Comparison of ENCODE assay signal across 19 cellular contexts in genomic region chr3:189772584-189772983, GRCh38.
A peak's percentile ranks its signal among the peaks of the same experiment; 100 is the strongest.
DNase-seq lines count a peak whose midpoint lies in the region; ATAC-seq and TF ChIP-seq lines count a peak whose summit lies in the region.
"Had no signal": no experiment of that assay in that cellular context is flagged by ENCODE, and none has a peak within 500 bp of the region (broad histone marks: within the 10 kb centered on the region; RNA-seq: fewer than 3 reads in every experiment).

No MANE protein-coding gene starts in this region.

- H3K79me1 ChIP-seq in trophoblast cell (ENCODE audit: low read length): no peaks in the 10 kb centered on the region

- H3K4me2 ChIP-seq in trophoblast cell (ENCODE audit: low read length): no peak overlapping the region
- H3K4me2 ChIP-seq: BLaER1 treated with 17β-estradiol and CSF1 and Interleukin-3, amounts not matched to agents 10 nM and 100 nM had no signal

- no peak overlapping the region for H3K4ac ChIP-seq in trophoblast cell (ENCODE audit: low read depth, low read length)

- no peak for TF ChIP-seq POLR2A in esophagus squamous epithelium (IDR thresholded peaks at IDR 0.05)

- no peak overlapping the region for H2AFZ ChIP-seq in trophoblast cell (ENCODE audit: insufficient read depth, low read length, poor library complexity)

- no peak overlapping the region for H3K23ac ChIP-seq in trophoblast cell (ENCODE audit: low read length)

- TF ChIP-seq CTCF in AG10803 (conservative IDR thresholded peaks at IDR 0.05; ENCODE audit: low read length) (no peak), esophagus squamous epithelium (IDR thresholded peaks at IDR 0.05) (no peak)

- no peak for ATAC-seq in GM19035 (IDR thresholded peaks at IDR 0.05; ENCODE audit: unreplicated experiment)
- no peak for ATAC-seq in stimulated activated naive B cell treated with anti-CD40 and anti-IgM and Interleukin-4, amounts not matched to agents 10 μg/mL and 1 μg/mL and 100 μg/mL, for 72 hours (replicated peaks)
- ATAC-seq: activated naive CD8-positive, alpha-beta T cell treated with anti-CD3 and anti-CD28 coated beads, Interleukin-2, amount 50 U/mL, for 24 hours; left ventricle myocardium superior; naive thymus-derived CD4-positive, alpha-beta T cell had no signal

- H3K9ac ChIP-seq in trophoblast cell (ENCODE audit: low read length): no peak overlapping the region
- H3K9ac ChIP-seq: BLaER1 treated with 17β-estradiol and CSF1 and Interleukin-3, amounts not matched to agents 10 nM and 100 nM had no signal

- no peak overlapping the region for H2BK120ac ChIP-seq in trophoblast cell (ENCODE audit: insufficient read depth, low read length, poor library complexity)

- H3K27ac ChIP-seq in esophagus squamous epithelium (peak overlapping the region in 3 of 4 donors; percentile 1 to 23 (median 15)), trophoblast cell (ENCODE audit: low read depth, low read length) (peak overlapping the region; percentile 57)
- H3K27ac ChIP-seq: BLaER1 treated with 17β-estradiol and CSF1 and Interleukin-3, amounts not matched to agents 10 nM and 100 nM; thoracic aorta had no signal

- no peaks in the 10 kb centered on the region for H3K79me2 ChIP-seq in trophoblast cell (ENCODE audit: control insufficient read depth, insufficient read depth, low read length, poor library complexity)

- H3K27me3 Mint-ChIP-seq in stimulated activated naive B cell treated with anti-CD40 and anti-IgM and Interleukin-4, amounts not matched to agents 10 μg/mL and 1 μg/mL and 100 μg/mL, for 72 hours: no peaks in the 10 kb centered on the region
- H3K27me3 Mint-ChIP-seq: activated CD4-positive, alpha-beta memory T cell treated with anti-CD3 and anti-CD28 coated beads, Interleukin-2, amount 10 ng/mL, durations not matched to agents 7 days and 5 days; activated naive CD8-positive, alpha-beta T cell treated with anti-CD3 and anti-CD28 coated beads, Interleukin-2, amount 50 U/mL, for 24 hours had no signal

- H3K4me1 ChIP-seq in esophagus squamous epithelium (peaks cover 0 to 20% (median 6%) of the 10 kb centered on the region in 3 donors), trophoblast cell (ENCODE audit: control insufficient read depth in 1 of 2, insufficient read depth in 2 of 2, low read length in 2 of 2) (peaks cover 0 to 4% of the 10 kb centered on the region in 2 experiments)

- no peak overlapping the region for H3K18ac ChIP-seq in trophoblast cell (ENCODE audit: low read length)

- intact Hi-C loops in esophagus squamous epithelium (cut with DNase I): no loop called here

- no peak overlapping the region for H3K14ac ChIP-seq in trophoblast cell (ENCODE audit: low read length)

- H3K4me3 Mint-ChIP-seq in stimulated activated naive B cell treated with anti-CD40 and anti-IgM and Interleukin-4, amounts not matched to agents 10 μg/mL and 1 μg/mL and 100 μg/mL, for 72 hours: no peak overlapping the region
- H3K4me3 Mint-ChIP-seq: activated CD4-positive, alpha-beta memory T cell treated with anti-CD3 and anti-CD28 coated beads, Interleukin-2, amount 10 ng/mL, durations not matched to agents 7 days and 5 days; activated naive CD8-positive, alpha-beta T cell treated with anti-CD3 and anti-CD28 coated beads, Interleukin-2, amount 50 U/mL, for 24 hours; naive thymus-derived CD4-positive, alpha-beta T cell had no signal

- DNase-seq in AG10803 (ENCODE audit: low read depth) (peak; percentile 27), NCI-H226 (peak; percentile 52), esophagus squamous epithelium (lab: John Stamatoyannopoulos, UW) (no peak), trophoblast cell (peak; percentile 30 to 60), HuH-7.5 (ENCODE audit: low spot score) (no peak)
- no peak for DNase-seq in activated effector memory CD4-positive, alpha-beta T cell treated with Interleukin-2 at 50 U/mL for 16 hours
- no peak for DNase-seq in stimulated activated naive B cell treated with anti-CD40 and anti-IgM and Interleukin-4, amounts not matched to agents 10 μg/mL and 1 μg/mL and 100 μg/mL, for 72 hours
- DNase-seq: activated CD4-positive, alpha-beta memory T cell treated with anti-CD3 and anti-CD28 coated beads, Interleukin-2, amount 10 ng/mL, durations not matched to agents 7 days and 5 days; activated naive CD8-positive, alpha-beta T cell treated with anti-CD3 and anti-CD28 coated beads, Interleukin-2, amount 50 U/mL, for 24 hours; left ventricle myocardium superior; naive thymus-derived CD4-positive, alpha-beta T cell; NCI-H1048; SIG-M5; stimulated activated CD4-positive, alpha-beta T cell treated with anti-CD3 and anti-CD28 coated beads, Interleukin-1b, Interleukin-23, amount 100 ng/mL, for 48 hours; T1000 had no signal

- H3K4me3 ChIP-seq in AG10803 (ENCODE audit: low read length) (peak overlapping the region; percentile 34), esophagus squamous epithelium (no peak overlapping the region), trophoblast cell (ENCODE audit: low read depth, low read length) (no peak overlapping the region)
- H3K4me3 ChIP-seq: BLaER1 treated with 17β-estradiol and CSF1 and Interleukin-3, amounts not matched to agents 10 nM and 100 nM; HAP-1; thoracic aorta had no signal

- H3K27ac Mint-ChIP-seq in stimulated activated naive B cell treated with anti-CD40 and anti-IgM and Interleukin-4, amounts not matched to agents 10 μg/mL and 1 μg/mL and 100 μg/mL, for 72 hours: no peak overlapping the region
- H3K27ac Mint-ChIP-seq: activated CD4-positive, alpha-beta memory T cell treated with anti-CD3 and anti-CD28 coated beads, Interleukin-2, amount 10 ng/mL, durations not matched to agents 7 days and 5 days; activated naive CD8-positive, alpha-beta T cell treated with anti-CD3 and anti-CD28 coated beads, Interleukin-2, amount 50 U/mL, for 24 hours; naive thymus-derived CD4-positive, alpha-beta T cell had no signal

- H4K12ac ChIP-seq in trophoblast cell (ENCODE audit: low read depth, low read length): no peak overlapping the region

- no peaks in the 10 kb centered on the region for H3K9me3 Mint-ChIP-seq in stimulated activated naive B cell treated with anti-CD40 and anti-IgM and Interleukin-4, amounts not matched to agents 10 μg/mL and 1 μg/mL and 100 μg/mL, for 72 hours
- H3K9me3 Mint-ChIP-seq: activated CD4-positive, alpha-beta memory T cell treated with anti-CD3 and anti-CD28 coated beads, Interleukin-2, amount 10 ng/mL, durations not matched to agents 7 days and 5 days; activated naive CD8-positive, alpha-beta T cell treated with anti-CD3 and anti-CD28 coated beads, Interleukin-2, amount 50 U/mL, for 24 hours had no signal

- H2AK5ac ChIP-seq in trophoblast cell (ENCODE audit: low read length): no peak overlapping the region

- H4K91ac ChIP-seq in trophoblast cell (ENCODE audit: low read depth, low read length): no peak overlapping the region

- no peak overlapping the region for H4K8ac ChIP-seq in trophoblast cell (ENCODE audit: low read depth, low read length)

- H3K36me3 Mint-ChIP-seq in stimulated activated naive B cell treated with anti-CD40 and anti-IgM and Interleukin-4, amounts not matched to agents 10 μg/mL and 1 μg/mL and 100 μg/mL, for 72 hours: no peaks in the 10 kb centered on the region
- H3K36me3 Mint-ChIP-seq: naive thymus-derived CD4-positive, alpha-beta T cell had no signal

- H2BK5ac ChIP-seq in trophoblast cell (ENCODE audit: low read depth, low read length, poor library complexity): no peak overlapping the region

- no peaks in the 10 kb centered on the region for H3K4me1 Mint-ChIP-seq in stimulated activated naive B cell treated with anti-CD40 and anti-IgM and Interleukin-4, amounts not matched to agents 10 μg/mL and 1 μg/mL and 100 μg/mL, for 72 hours
- H3K4me1 Mint-ChIP-seq: activated CD4-positive, alpha-beta memory T cell treated with anti-CD3 and anti-CD28 coated beads, Interleukin-2, amount 10 ng/mL, durations not matched to agents 7 days and 5 days; activated naive CD8-positive, alpha-beta T cell treated with anti-CD3 and anti-CD28 coated beads, Interleukin-2, amount 50 U/mL, for 24 hours had no signal

- H3K27me3 ChIP-seq in esophagus squamous epithelium (no peaks in the 10 kb centered on the region), trophoblast cell (ENCODE audit: insufficient read depth, low read length) (no peaks in the 10 kb centered on the region)
- H3K27me3 ChIP-seq: BLaER1 treated with 17β-estradiol and CSF1 and Interleukin-3, amounts not matched to agents 10 nM and 100 nM had no signal

- H3K36me3 ChIP-seq in esophagus squamous epithelium (no peaks in the 10 kb centered on the region), trophoblast cell (ENCODE audit: control insufficient read depth in 1 of 2, insufficient read depth in 2 of 2, low read length in 2 of 2) (no peaks in the 10 kb centered on the region)
- H3K36me3 ChIP-seq: BLaER1 treated with 17β-estradiol and CSF1 and Interleukin-3, amounts not matched to agents 10 nM and 100 nM; HAP-1; thoracic aorta had no signal

- H3K9me3 ChIP-seq in esophagus squamous epithelium: no peaks in the 10 kb centered on the region
- H3K9me3 ChIP-seq in trophoblast cell (ENCODE audit: insufficient read depth, low read depth, low read length): no peaks in the 10 kb centered on the region
- H3K9me3 ChIP-seq: BLaER1 treated with 17β-estradiol and CSF1 and Interleukin-3, amounts not matched to agents 10 nM and 100 nM; HAP-1; thoracic aorta had no signal

- 0 to 31% methylated on average over 2 of the region's 2 CpGs for WGBS in esophagus squamous epithelium, 2 donors
- WGBS in trophoblast cell (ENCODE audit: extremely low coverage, insufficient coverage, insufficient read length): no CpG with 5 or more reads among the region's 2 CpGs

- H2BK12ac ChIP-seq in trophoblast cell (ENCODE audit: low read length): no peak overlapping the region

Comparison
In these comparisons a context has a peak if more than half of its experiments do, and no peak if none do; other contexts are left out.
1. DNase-seq: peak in AG10803 (single experiment), NCI-H226 (single experiment) and trophoblast cell (2 of 2); none in esophagus squamous epithelium (single experiment), HuH-7.5 (single experiment), activated effector memory CD4-positive, alpha-beta T cell treated with Interleukin-2 at 50 U/mL for 16 hours (single experiment) and stimulated activated naive B cell treated with anti-CD40 and anti-IgM and Interleukin-4, amounts not matched to agents 10 μg/mL and 1 μg/mL and 100 μg/mL, for 72 hours (single experiment).